Comparison of ENCODE assay signal across 8 cellular contexts in the genomic region with DNA sequence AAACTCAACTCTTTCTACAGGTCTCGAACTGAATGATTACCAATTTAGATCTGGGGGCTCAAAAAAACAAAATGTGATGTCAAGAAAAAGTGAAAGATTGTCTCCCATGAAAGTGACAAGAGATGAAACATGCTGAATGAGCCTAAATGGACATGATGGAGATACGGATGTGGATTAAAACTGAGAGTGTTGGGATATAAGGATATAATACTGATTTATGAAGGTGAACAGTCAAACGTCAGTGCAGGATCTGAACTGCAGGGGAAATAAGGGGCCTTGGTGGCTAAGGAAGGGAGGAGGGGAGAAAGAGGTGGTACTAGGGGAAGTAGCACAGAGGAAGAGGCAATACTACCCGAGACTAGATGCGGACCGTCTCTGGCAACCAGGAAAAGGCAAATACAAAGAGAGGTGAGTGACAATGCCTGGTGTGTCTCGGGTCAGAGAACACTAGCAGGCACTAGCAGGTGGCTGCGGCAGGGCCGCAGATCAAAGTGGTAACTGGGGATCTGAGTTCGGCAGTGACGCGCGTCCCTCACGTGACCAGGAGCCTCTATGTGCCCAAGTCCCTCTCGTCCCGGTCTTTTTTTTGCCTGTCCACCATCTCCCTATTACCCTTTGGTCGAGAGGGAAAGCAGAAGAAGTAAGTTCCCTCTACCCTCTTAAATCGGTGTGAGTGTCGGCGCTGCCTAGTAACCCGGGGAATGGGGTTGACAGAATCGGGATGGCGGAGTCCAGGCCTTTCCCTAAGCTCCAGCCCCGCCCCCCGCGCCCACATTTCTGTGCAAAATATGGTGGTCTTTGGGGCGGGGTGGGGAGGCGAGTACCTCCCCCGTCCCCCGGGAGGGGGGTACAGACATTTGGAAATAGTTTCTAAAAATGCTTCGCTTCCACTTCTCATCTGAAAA. TPM values are rescaled to one million over a fixed set of nuclear protein-coding genes. Genes with fewer than 3 reads are reported as not detected.
DNase-seq lines count a peak whose midpoint lies in the region; ATAC-seq and TF ChIP-seq lines count a peak whose summit lies in the region.

A gene with protein sequence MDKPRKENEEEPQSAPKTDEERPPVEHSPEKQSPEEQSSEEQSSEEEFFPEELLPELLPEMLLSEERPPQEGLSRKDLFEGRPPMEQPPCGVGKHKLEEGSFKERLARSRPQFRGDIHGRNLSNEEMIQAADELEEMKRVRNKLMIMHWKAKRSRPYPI (plus strand): TSS at position 590 of the 905 bp plus-strand sequence. CDS start 942 bp downstream, outside the sequence.

- H3K36me3 ChIP-seq in ES-I3 (ENCODE audit: insufficient read depth, low read length) (no peaks in the 10 kb centered on the region), Karpas-422 (ENCODE audit: insufficient read depth, low read length) (no peaks in the 10 kb centered on the region), SK-N-MC (ENCODE audit: insufficient read depth, low read length) (no peaks in the 10 kb centered on the region), mammary epithelial cell (ENCODE audit: insufficient read depth, low read length) (no peaks in the 10 kb centered on the region), sigmoid colon (no peaks in the 10 kb centered on the region)

- H3K4me3 ChIP-seq in Karpas-422 (ENCODE audit: low read length), result peak within 1 kb of the TSS; percentile 79
- H3K4me3 ChIP-seq in SK-N-MC, result peak within 1 kb of the TSS; percentile 84
- H3K4me3 ChIP-seq in mammary epithelial cell (replicated peaks in 1 of 3; ENCODE audit: insufficient read depth in 1 of 3, low read depth in 2 of 3, low read length in 3 of 3), result peak within 1 kb of the TSS; percentile 43 to 71 (median 46)
- peak within 1 kb of the TSS; percentile 46 to 65 (median 60) for H3K4me3 ChIP-seq in sigmoid colon

- no peaks in the 10 kb centered on the region for H4K20me1 ChIP-seq in Karpas-422 (ENCODE audit: insufficient read depth, low read depth, low read length)
- no peaks in the 10 kb centered on the region for H4K20me1 ChIP-seq in mammary epithelial cell (ENCODE audit: insufficient read depth, low read length)

- in situ Hi-C loops in mammary epithelial cell (cut with MboI; ENCODE audit: low sequenced_read_pairs in 2 of 2), result loop anchor here in 1 of 2 donors (10.0 kb wide), 1 partner anchor 56 kb away; a partner anchor contains a TSS

- ATAC-seq in GM21723 (IDR thresholded peaks at IDR 0.05; ENCODE audit: unreplicated experiment), result peak; percentile 70

- H2AFZ ChIP-seq in Karpas-422 (ENCODE audit: low read length) (peak within 1 kb of the TSS; percentile 74), mammary epithelial cell (ENCODE audit: low read depth, low read length) (peak within 1 kb of the TSS; percentile 80)

- WGBS in mammary epithelial cell (ENCODE audit: low coverage, missing lambda C conversion rate), result 32% methylated on average over 13 of the region's 31 CpGs
- WGBS in sigmoid colon, 2 donors, result 2% methylated on average over 31 of the region's 31 CpGs

- dilution Hi-C loops in mammary epithelial cell (cut with HindIII; ENCODE audit: low sequenced_read_pairs), result no loop called here

- H3K9me3 ChIP-seq in ES-I3 (ENCODE audit: control insufficient read depth, insufficient read depth, low read length) (no peaks in the 10 kb centered on the region), Karpas-422 (ENCODE audit: low read length) (no peaks in the 10 kb centered on the region), SK-N-MC (ENCODE audit: low read depth, low read length) (no peaks in the 10 kb centered on the region), mammary epithelial cell (replicated peaks; ENCODE audit: insufficient read depth, low read length) (no peaks in the 10 kb centered on the region), sigmoid colon (no peaks in the 10 kb centered on the region)

- H3K9me2 ChIP-seq in Karpas-422 (replicated peaks; ENCODE audit: insufficient read depth, low read length), result no peaks in the 10 kb centered on the region

- peak; percentile 62 for DNase-seq in Karpas-422
- no peak for DNase-seq in SK-N-MC (ENCODE audit: low read depth, low spot score)
- peak; percentile 16 for DNase-seq in mammary epithelial cell
- peak; percentile 29 for DNase-seq in iPS-NIHi11 (ENCODE audit: low spot score)
- DNase-seq in sigmoid colon, result peak; percentile 89
- no peak for DNase-seq in cortex of kidney (lab: John Stamatoyannopoulos, UW)

- CTCF ChIA-PET in mammary epithelial cell (lab: Charles Lee; ENCODE audit: low non-redundant PET), result no interaction called here

- H3K4me2 ChIP-seq in Karpas-422 (ENCODE audit: low read depth, low read length, poor library complexity, severe bottlenecking) (peak within 1 kb of the TSS; percentile 86), mammary epithelial cell (ENCODE audit: insufficient read depth, low read depth, low read length) (peak within 1 kb of the TSS; percentile 83)

- intact Hi-C loops in mammary epithelial cell (cut with micrococcal nuclease) (loop anchor here (1.0 to 2.0 kb wide), 2 partner anchors 58 to 95 kb away; a partner anchor contains a TSS), sigmoid colon (cut with DNase I) (loop anchor here (2.0 to 10.0 kb wide), 4 partner anchors 20 to 414 kb away; a partner anchor contains a TSS)

- H3K27ac ChIP-seq in Karpas-422 (ENCODE audit: low read length) (no peak within 1 kb of the TSS), SK-N-MC (peak within 1 kb of the TSS; percentile 84), mammary epithelial cell (ENCODE audit: insufficient read depth, low read depth, low read length) (peak within 1 kb of the TSS; percentile 52), sigmoid colon (peak within 1 kb of the TSS; percentile 89 to 95 (median 92))

- H3K9ac ChIP-seq in ES-I3 (ENCODE audit: low read depth, low read length), result peak within 1 kb of the TSS; percentile 95
- H3K9ac ChIP-seq in Karpas-422 (ENCODE audit: low read length), result peak within 1 kb of the TSS; percentile 75
- peak within 1 kb of the TSS; percentile 78 for H3K9ac ChIP-seq in SK-N-MC (ENCODE audit: insufficient read length)
- peak within 1 kb of the TSS; percentile 62 for H3K9ac ChIP-seq in mammary epithelial cell (ENCODE audit: insufficient read depth, low read length)

- no peaks in the 10 kb centered on the region for H3K79me2 ChIP-seq in Karpas-422 (ENCODE audit: low read length)
- H3K79me2 ChIP-seq in mammary epithelial cell (ENCODE audit: insufficient read depth, low read length), result no peaks in the 10 kb centered on the region

- peak in 1 of 2 donors; percentile 51 for TF ChIP-seq POLR2A in sigmoid colon (IDR thresholded peaks at IDR 0.05)

- BruUV-seq in mammary epithelial cell (replicated peaks; lab: Mats Ljungman, UMichigan), result TSS peak; percentile 96

- peaks cover 18% of the 10 kb centered on the region for H3K4me1 ChIP-seq in ES-I3 (ENCODE audit: insufficient read depth, low read length)
- peaks cover 9% of the 10 kb centered on the region for H3K4me1 ChIP-seq in Karpas-422 (ENCODE audit: low read length)
- H3K4me1 ChIP-seq in mammary epithelial cell (ENCODE audit: insufficient read depth, low read length), result peaks cover 19% of the 10 kb centered on the region
- H3K4me1 ChIP-seq in sigmoid colon, result peaks cover 0 to 25% (median 5%) of the 10 kb centered on the region in 4 donors

- TF ChIP-seq CTCF in mammary epithelial cell (conservative IDR thresholded peaks at IDR 0.05 in 1 of 2, IDR thresholded peaks at IDR 0.05 in 1 of 2; ENCODE audit: extremely low read depth in 1 of 2, insufficient read depth in 1 of 2, low read depth in 1 of 2, low read length in 2 of 2) (no peak), sigmoid colon (IDR thresholded peaks at IDR 0.05) (no peak)

- TF ChIP-seq EP300 in sigmoid colon (IDR thresholded peaks at IDR 0.05), result peak in 1 of 4 donors; percentile 23

- H3K27me3 ChIP-seq in Karpas-422 (ENCODE audit: low read length), result no peaks in the 10 kb centered on the region
- H3K27me3 ChIP-seq in mammary epithelial cell (ENCODE audit: insufficient read depth, low read length), result no peaks in the 10 kb centered on the region
- no peaks in the 10 kb centered on the region for H3K27me3 ChIP-seq in sigmoid colon

RNA-seq across cellular contexts. Expression of the gene that starts here (rescaled TPM):
- 22.1 and 34.2 TPM in 2 replicates for total RNA-seq in Karpas-422 (2014; rRNA removed; shearing (Covaris generic); ENCODE audit: low replicate concordance)
- total RNA-seq in mammary epithelial cell (10 to 100 TPM; 13.5 to 32.8 TPM), sigmoid colon (100 to 1,000 TPM; 135 to 186 (median 173) TPM)
- polyA plus RNA-seq in mammary epithelial cell (15.6 TPM), sigmoid colon (10 to 100 TPM; 19.5 to 24.6 (median 20.1) TPM)
- polyA minus RNA-seq in mammary epithelial cell, result not detected

Comparison
In these comparisons a context has a peak if more than half of its experiments do, and no peak if none do; other contexts are left out.
1. DNase-seq: peak in Karpas-422 (single experiment), mammary epithelial cell (single experiment), iPS-NIHi11 (single experiment) and sigmoid colon (single experiment); none in SK-N-MC (single experiment) and cortex of kidney (single experiment).
2. Peak in every context shown above with its lines, with median percentiles within 50 percentile points of each other: H3K9ac ChIP-seq and H3K4me3 ChIP-seq.